In genomic region chr1:41242645-41243171, GRCh38 we compare ENCODE assay signal across 8 cellular contexts. TPM values are rescaled to one million over a fixed set of nuclear protein-coding genes. Genes with fewer than 3 reads are reported as not detected.
DNase-seq lines count a peak whose midpoint lies in the region; ATAC-seq, FAIRE-seq and TF ChIP-seq lines count a peak whose summit lies in the region.

No MANE protein-coding gene starts in this region.

- H3K4me3 Mint-ChIP-seq in T-helper 2 cell treated with Interferon-gamma antibody and Interleukin-4, amounts not matched to agents 5 μg/mL and 100 μg/mL, for 36 hours, result peak overlapping the region; percentile 83
- peak overlapping the region; percentile 83 for H3K4me3 Mint-ChIP-seq in astrocyte (ENCODE audit: unreplicated experiment)
- peak overlapping the region; percentile 88 for H3K4me3 Mint-ChIP-seq in type B pancreatic cell

- no peak for TF ChIP-seq EP300 in HepG2 (IDR thresholded peaks at IDR 0.05; ENCODE audit: low read depth in 2 of 2, low read length in 2 of 2)
- no peak for TF ChIP-seq EP300 in HepG2 (CRISPR knock-in tag; IDR thresholded peaks at IDR 0.05; ENCODE audit: borderline replicate concordance)

- H3K36me3 ChIP-seq in KOPT-K1 (ENCODE audit: insufficient read depth, low read length), result no peaks in the 10 kb centered on the region
- H3K36me3 ChIP-seq in astrocyte (ENCODE audit: insufficient read depth, low read length), result no peaks in the 10 kb centered on the region
- no peaks in the 10 kb centered on the region for H3K36me3 ChIP-seq in HepG2 (replicated peaks in 1 of 2; ENCODE audit: control insufficient read depth in 1 of 2, insufficient read depth in 2 of 2, low read length in 2 of 2)

- H3K9me3 ChIP-seq in KOPT-K1 (ENCODE audit: insufficient read depth, low read length, poor library complexity, severe bottlenecking) (no peaks in the 10 kb centered on the region), astrocyte (ENCODE audit: insufficient read depth, low read depth, low read length) (no peaks in the 10 kb centered on the region), HepG2 (ENCODE audit: low read length) (no peaks in the 10 kb centered on the region)

- intact Hi-C loops in HepG2 (cut with micrococcal nuclease; ENCODE audit: unreplicated experiment), result loop anchor here (10.0 kb wide), 1 partner anchor 88 kb away; no protein-coding TSS in a partner anchor

- TF ChIP-seq RAD21 in HepG2 (CRISPR knock-in tag; IDR thresholded peaks at IDR 0.05), result no peak

- H3K4me2 ChIP-seq in astrocyte (ENCODE audit: low read length) (peak overlapping the region; percentile 84), HepG2 (ENCODE audit: low read depth, low read length) (peak overlapping the region; percentile 91)

- no peak for ATAC-seq in HepG2

- DNase-seq in T-helper 2 cell treated with Interferon-gamma antibody and Interleukin-4, amounts not matched to agents 5 μg/mL and 100 μg/mL, for 36 hours (ENCODE audit: low spot score), result no peak
- DNase-seq in T-helper 2 cell (no peak), astrocyte (ENCODE audit: low read depth) (no peak), HepG2 (ENCODE audit: low spot score) (no peak), type B pancreatic cell (ENCODE audit: extremely low spot score, unreplicated experiment) (no peak), NK-92 (lab: John Stamatoyannopoulos, UW; ENCODE audit: unreplicated experiment) (no peak)
- no peak for DNase-seq in activated CD4-positive, alpha-beta T cell treated with anti-CD3 and anti-CD28 coated beads, Interleukin-2, amount 50 U/mL, for 4 hours

- no peaks in the 10 kb centered on the region for H3K9me3 Mint-ChIP-seq in T-helper 2 cell treated with Interferon-gamma antibody and Interleukin-4, amounts not matched to agents 5 μg/mL and 100 μg/mL, for 36 hours
- H3K9me3 Mint-ChIP-seq in astrocyte (ENCODE audit: unreplicated experiment), result no peaks in the 10 kb centered on the region
- H3K9me3 Mint-ChIP-seq in type B pancreatic cell, result no peaks in the 10 kb centered on the region

- no peaks in the 10 kb centered on the region for H3K27me3 ChIP-seq in astrocyte (ENCODE audit: insufficient read depth, low read length)
- H3K27me3 ChIP-seq in HepG2 (ENCODE audit: control insufficient read depth in 1 of 2, insufficient read depth in 2 of 2, low read length in 2 of 2), result no peaks in the 10 kb centered on the region

- peak overlapping the region; percentile 61 for H3K4me3 ChIP-seq in astrocyte (ENCODE audit: insufficient read depth, low read depth, low read length)
- peak overlapping the region; percentile 52 to 78 (median 70) for H3K4me3 ChIP-seq in HepG2 (replicated peaks in 1 of 3; ENCODE audit: insufficient read depth in 1 of 3, low read depth in 2 of 3, low read length in 3 of 3)

- TF ChIP-seq CTCF in astrocyte (IDR thresholded peaks at IDR 0.05; ENCODE audit: insufficient read depth, low read depth, low read length) (no peak), HepG2 (CRISPR knock-in tag; IDR thresholded peaks at IDR 0.05) (no peak), type B pancreatic cell (conservative IDR thresholded peaks at IDR 0.05) (no peak)

- 69% methylated on average over 10 of the region's 16 CpGs for WGBS in HepG2 (ENCODE audit: low lambda C conversion rate)

- peak overlapping the region; percentile 74 for H3K27ac Mint-ChIP-seq in T-helper 2 cell treated with Interferon-gamma antibody and Interleukin-4, amounts not matched to agents 5 μg/mL and 100 μg/mL, for 36 hours
- H3K27ac Mint-ChIP-seq in astrocyte (ENCODE audit: unreplicated experiment) (peak overlapping the region; percentile 42), type B pancreatic cell (peak overlapping the region; percentile 65)

- POLR2A ChIA-PET in HepG2 (lab: Yijun Ruan, JAX), result interaction anchor here (0.7 to 2.5 kb wide), 3 partner anchors 11 to 91 kb away, joined by 3 to 16 read pairs (median 4); no protein-coding TSS in a partner anchor

- CTCF ChIA-PET in HepG2 (lab: Yijun Ruan, JAX; ENCODE audit: low intra/inter-chr PET ratio, low total read pairs), result no interaction called here

- TF ChIP-seq POLR2A in HepG2 (IDR thresholded peaks at IDR 0.05; ENCODE audit: insufficient read depth in 1 of 2, low read depth in 2 of 2, low read length in 2 of 2), result peak in 1 of 2 experiments; percentile 3; a peak in 1 of 4 replicates

- peaks cover 7% of the 10 kb centered on the region for H3K27me3 Mint-ChIP-seq in T-helper 2 cell treated with Interferon-gamma antibody and Interleukin-4, amounts not matched to agents 5 μg/mL and 100 μg/mL, for 36 hours (ENCODE audit: low read depth)
- H3K27me3 Mint-ChIP-seq in astrocyte (ENCODE audit: low read depth, unreplicated experiment) (no peaks in the 10 kb centered on the region), type B pancreatic cell (no peaks in the 10 kb centered on the region)

- in situ Hi-C loops in HepG2 (cut with HindIII; ENCODE audit: extremely low pct_ligation_motif_present, low pct_unique_long_range_greater_than_20kb), result no loop called here

- H3K4me1 Mint-ChIP-seq in T-helper 2 cell treated with Interferon-gamma antibody and Interleukin-4, amounts not matched to agents 5 μg/mL and 100 μg/mL, for 36 hours (ENCODE audit: low read depth), result peaks cover 32% of the 10 kb centered on the region
- H3K4me1 Mint-ChIP-seq in astrocyte (ENCODE audit: low read depth, unreplicated experiment) (peaks cover 27% of the 10 kb centered on the region), type B pancreatic cell (ENCODE audit: unreplicated experiment) (peaks cover 24% of the 10 kb centered on the region)

- H2AFZ ChIP-seq in astrocyte (ENCODE audit: low read depth, low read length) (peak overlapping the region; percentile 93), HepG2 (ENCODE audit: low read length) (no peak overlapping the region)

- peak overlapping the region; percentile 95 for H3K27ac ChIP-seq in KOPT-K1 (ENCODE audit: low read depth, low read length, poor library complexity, severe bottlenecking)
- H3K27ac ChIP-seq in astrocyte (ENCODE audit: low read depth, low read length), result peak overlapping the region; percentile 50
- H3K27ac ChIP-seq in HepG2 (ENCODE audit: extremely low read length, insufficient read depth, low read length), result peak overlapping the region; percentile 72

- H3K4me1 ChIP-seq in astrocyte (ENCODE audit: insufficient read depth, low read length) (peaks cover 21% of the 10 kb centered on the region), HepG2 (ENCODE audit: insufficient read depth, low read length) (peaks cover 78% of the 10 kb centered on the region)

- H4K20me1 ChIP-seq in astrocyte (ENCODE audit: insufficient read depth, low read length), result peaks cover 21% of the 10 kb centered on the region
- H4K20me1 ChIP-seq in HepG2 (ENCODE audit: insufficient read depth, low read length), result peaks cover 19% of the 10 kb centered on the region

- peak; percentile 5 for FAIRE-seq in astrocyte (lab: Jason Lieb, UNC)
- no peak for FAIRE-seq in HepG2 (lab: Jason Lieb, UNC)

- H3K79me2 ChIP-seq in astrocyte (ENCODE audit: insufficient read depth, low read length), result peaks cover 15% of the 10 kb centered on the region
- H3K79me2 ChIP-seq in HepG2 (ENCODE audit: insufficient read depth, low read length), result peaks cover 18% of the 10 kb centered on the region

- TSS peak; percentile 47 for BruUV-seq in HepG2 (replicated peaks; lab: Mats Ljungman, UMichigan)

- H3K9ac ChIP-seq in astrocyte (ENCODE audit: low read length) (peak overlapping the region; percentile 76), HepG2 (ENCODE audit: insufficient read depth, low read depth, low read length) (peak overlapping the region; percentile 82)

- H3K36me3 Mint-ChIP-seq in T-helper 2 cell treated with Interferon-gamma antibody and Interleukin-4, amounts not matched to agents 5 μg/mL and 100 μg/mL, for 36 hours (ENCODE audit: low read depth), result no peaks in the 10 kb centered on the region
- no peaks in the 10 kb centered on the region for H3K36me3 Mint-ChIP-seq in astrocyte (ENCODE audit: low read depth, unreplicated experiment)
- no peaks in the 10 kb centered on the region for H3K36me3 Mint-ChIP-seq in type B pancreatic cell

RNA-seq across cellular contexts. Expression of gene SCMH1, which starts 0.6 kb away (rescaled TPM):
- total RNA-seq in astrocyte (18.0 and 18.4 TPM in 2 replicates), HepG2 (2016; rRNA removed; fragmentation: Illumina TruSeq; extraction: Trizol) (35.5 and 41.8 TPM in 2 replicates), type B pancreatic cell (ENCODE audit: low replicate concordance) (17.2 and 36.7 TPM in 2 replicates)
- total RNA-seq in HepG2 (2016; cell fraction: cytosol; rRNA removed; fragmentation: Illumina TruSeq; extraction: Trizol; ENCODE audit: low read depth), result 51.7 and 53.7 TPM in 2 replicates
- 31.9 and 37.4 TPM in 2 replicates for total RNA-seq in HepG2 (2016; cell fraction: insoluble cytoplasmic fraction; rRNA removed; fragmentation: Illumina TruSeq; extraction: Trizol)
- total RNA-seq in HepG2 (2016; cell fraction: membrane; rRNA removed; fragmentation: Illumina TruSeq; extraction: Trizol), result 75.2 and 75.8 TPM in 2 replicates
- 42.3 and 50.1 TPM in 2 replicates for total RNA-seq in HepG2 (2016; cell fraction: nucleus; rRNA removed; fragmentation: Illumina TruSeq; extraction: Trizol)
- polyA plus RNA-seq in HepG2 (2011; rRNA removed), result 52.6 and 63.5 TPM in 2 replicates
- 35.2 and 35.4 TPM in 2 replicates for polyA plus RNA-seq in HepG2 (2011; cell fraction: cytosol; rRNA removed)
- polyA plus RNA-seq in HepG2 (2011; cell fraction: nucleus; rRNA removed), result 95.4 and 97.7 TPM in 2 replicates
- 33.2 and 35.5 TPM in 2 replicates for polyA plus RNA-seq in HepG2 (2012)
- 40.3 and 41.7 TPM in 2 replicates for polyA plus RNA-seq in HepG2 (2016; cell fraction: cytosol; fragmentation: Illumina TruSeq; extraction: Trizol; ENCODE audit: low read depth)
- polyA plus RNA-seq in HepG2 (2016; cell fraction: insoluble cytoplasmic fraction; fragmentation: Illumina TruSeq; extraction: Trizol; ENCODE audit: low read depth), result 41.7 and 46.8 TPM in 2 replicates
- polyA plus RNA-seq in HepG2 (2016; cell fraction: membrane; fragmentation: Illumina TruSeq; extraction: Trizol; ENCODE audit: low read depth), result 78.2 and 89.1 TPM in 2 replicates
- polyA plus RNA-seq in HepG2 (2016; cell fraction: nucleus; fragmentation: Illumina TruSeq; extraction: Trizol; ENCODE audit: insufficient read depth, low read depth), result 74.6 and 86.2 TPM in 2 replicates
- 44.1 and 74.8 TPM in 2 replicates for polyA minus RNA-seq in HepG2 (2011; rRNA and poly(A)+ RNA removed; ENCODE audit: low replicate concordance)
- polyA minus RNA-seq in HepG2 (2011; cell fraction: cytosol; rRNA and poly(A)+ RNA removed), result 14.4 and 16.0 TPM in 2 replicates
- 46.4 and 64.5 TPM in 2 replicates for polyA minus RNA-seq in HepG2 (2011; cell fraction: nucleus; rRNA and poly(A)+ RNA removed)
